Comparison of ENCODE assay signal across 16 cellular contexts in the genomic region with DNA sequence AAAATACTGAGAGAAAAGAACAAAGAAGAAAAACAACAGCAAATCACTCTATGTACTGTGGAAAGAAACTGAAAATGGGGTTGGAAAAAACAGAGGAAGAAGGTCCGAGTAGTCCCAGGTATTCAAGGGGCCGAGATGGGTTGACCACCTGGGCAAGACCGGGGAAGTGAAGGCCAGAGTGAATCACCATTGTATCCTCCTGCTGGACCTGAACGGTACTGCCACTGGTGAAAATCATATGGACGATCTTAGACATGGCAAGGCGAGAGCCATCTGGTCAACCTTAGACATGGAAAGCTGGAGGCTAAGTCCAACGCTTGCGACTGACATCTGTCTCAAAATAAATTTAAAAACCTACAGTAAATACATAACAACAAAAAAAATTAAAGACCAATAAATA. TPM values are rescaled to one million over a fixed set of nuclear protein-coding genes. Genes with fewer than 3 reads are reported as not detected.
DNase-seq lines count a peak whose midpoint lies in the region; ATAC-seq and TF ChIP-seq lines count a peak whose summit lies in the region.
"Had no signal": no experiment of that assay in that cellular context is flagged by ENCODE, and none has a peak within 500 bp of the region (broad histone marks: within the 10 kb centered on the region; RNA-seq: fewer than 3 reads in every experiment).

No MANE protein-coding gene starts in this region.

- H3K4me3 ChIP-seq in KMS-11 (IDR thresholded peaks at IDR 0.05; ENCODE audit: insufficient read depth, low read depth, low read length) (no peak overlapping the region), cardiac fibroblast (replicated peaks in 1 of 2; ENCODE audit: low read depth in 2 of 2, low read length in 2 of 2) (no peak overlapping the region)
- H3K4me3 ChIP-seq: tibial nerve had no signal

- no peaks in the 10 kb centered on the region for H3K27me3 ChIP-seq in KMS-11 (ENCODE audit: insufficient read depth, low read depth)
- H3K27me3 ChIP-seq: tibial nerve had no signal

- H3K4me2 ChIP-seq in KMS-11: no peak overlapping the region

- peaks cover 7% of the 10 kb centered on the region for H3K36me3 Mint-ChIP-seq in activated CD8-positive, alpha-beta T cell treated with anti-CD3 and anti-CD28 coated beads for 36 hours (ENCODE audit: low read depth)
- peaks cover 2% of the 10 kb centered on the region for H3K36me3 Mint-ChIP-seq in activated CD8-positive, alpha-beta T cell treated with anti-CD3 and anti-CD28 coated beads, Interleukin-2, amount 10 ng/mL, durations not matched to agents 7 days and 5 days (ENCODE audit: low read depth)
- peaks cover 25% of the 10 kb centered on the region for H3K36me3 Mint-ChIP-seq in neural crest cell (ENCODE audit: low read depth)

- no peak for ATAC-seq in activated CD8-positive, alpha-beta T cell treated with anti-CD3 and anti-CD28 coated beads for 36 hours
- ATAC-seq in activated CD8-positive, alpha-beta T cell treated with anti-CD3 and anti-CD28 coated beads, Interleukin-2, amount 10 ng/mL, durations not matched to agents 7 days and 5 days: no peak
- ATAC-seq: activated T-cell treated with anti-CD3 and anti-CD28 coated beads, Interleukin-2, amount 50 U/mL, for 4 hours had no signal

- H4K20me1 ChIP-seq in KMS-11 (ENCODE audit: insufficient read depth): no peaks in the 10 kb centered on the region

- peak; percentile 12 for TF ChIP-seq CTCF in activated CD8-positive, alpha-beta T cell treated with anti-CD3 and anti-CD28 coated beads for 36 hours (IDR thresholded peaks at IDR 0.05)
- TF ChIP-seq CTCF in KMS-11 (conservative IDR thresholded peaks at IDR 0.05; ENCODE audit: low read depth, low read length) (0 out of 2 replicates have a peak, but pooled peaks have one; percentile 18), cardiac fibroblast (IDR thresholded peaks at IDR 0.05; ENCODE audit: low read depth, low read length) (peak; percentile 49), neural crest cell (conservative IDR thresholded peaks at IDR 0.05) (peak; percentile 37)

- DNase-seq in activated CD8-positive, alpha-beta T cell treated with anti-CD3 and anti-CD28 coated beads for 36 hours: peak; percentile 16
- no peak for DNase-seq in activated CD8-positive, alpha-beta T cell treated with anti-CD3 and anti-CD28 coated beads, Interleukin-2, amount 10 ng/mL, durations not matched to agents 7 days and 5 days
- DNase-seq in cardiac fibroblast (ENCODE audit: low read depth in 2 of 2) (no peak), neural crest cell (ENCODE audit: low read depth, low spot score) (no peak), HuH-7.5 (ENCODE audit: low spot score) (no peak), kidney glomerular epithelial cell (lab: John Stamatoyannopoulos, UW) (no peak)
- no peak for DNase-seq in stimulated activated CD4-positive, alpha-beta T cell treated with anti-CD3 and anti-CD28 coated beads, Interleukin-4, amount 100 ng/mL, for 1 hour
- DNase-seq: activated naive CD8-positive, alpha-beta T cell treated with anti-CD3 and anti-CD28 coated beads, Interleukin-2, amount 10 ng/mL, durations not matched to agents 7 days and 5 days; activated T-cell treated with anti-CD3 and anti-CD28 coated beads, Interleukin-2, amount 50 U/mL, for 4 hours; head of caudate nucleus; NCI-H1694 treated with DMSO at 0.1 percent for 48 hours; NCI-H524 treated with DMSO at 0.1 percent for 48 hours; stimulated activated CD4-positive, alpha-beta T cell treated with anti-CD3 and anti-CD28 coated beads, Interleukin-4, amount 100 ng/mL, for 4 hours; T-helper 2 cell had no signal

- peaks cover 37% of the 10 kb centered on the region for H3K9me3 Mint-ChIP-seq in activated CD8-positive, alpha-beta T cell treated with anti-CD3 and anti-CD28 coated beads for 36 hours
- peaks cover 46% of the 10 kb centered on the region for H3K9me3 Mint-ChIP-seq in activated CD8-positive, alpha-beta T cell treated with anti-CD3 and anti-CD28 coated beads, Interleukin-2, amount 10 ng/mL, durations not matched to agents 7 days and 5 days (ENCODE audit: insufficient read depth)
- H3K9me3 Mint-ChIP-seq in neural crest cell: peaks cover 24% of the 10 kb centered on the region

- H3K4me1 Mint-ChIP-seq in activated CD8-positive, alpha-beta T cell treated with anti-CD3 and anti-CD28 coated beads for 36 hours (ENCODE audit: low read depth): no peaks in the 10 kb centered on the region
- no peaks in the 10 kb centered on the region for H3K4me1 Mint-ChIP-seq in activated CD8-positive, alpha-beta T cell treated with anti-CD3 and anti-CD28 coated beads, Interleukin-2, amount 10 ng/mL, durations not matched to agents 7 days and 5 days (ENCODE audit: low read depth)
- no peaks in the 10 kb centered on the region for H3K4me1 Mint-ChIP-seq in neural crest cell
- H3K4me1 Mint-ChIP-seq: activated naive CD8-positive, alpha-beta T cell treated with anti-CD3 and anti-CD28 coated beads, Interleukin-2, amount 10 ng/mL, durations not matched to agents 7 days and 5 days had no signal

- CTCF ChIA-PET in activated CD8-positive, alpha-beta T cell treated with anti-CD3 and anti-CD28 coated beads for 36 hours (lab: Charles Lee): no interaction called here
- CTCF ChIA-PET in activated CD8-positive, alpha-beta T cell treated with anti-CD3 and anti-CD28 coated beads, Interleukin-2, amount 10 ng/mL, durations not matched to agents 7 days and 5 days (lab: Charles Lee): no interaction called here

- H3K27ac Mint-ChIP-seq in activated CD8-positive, alpha-beta T cell treated with anti-CD3 and anti-CD28 coated beads for 36 hours: no peak overlapping the region
- no peak overlapping the region for H3K27ac Mint-ChIP-seq in activated CD8-positive, alpha-beta T cell treated with anti-CD3 and anti-CD28 coated beads, Interleukin-2, amount 10 ng/mL, durations not matched to agents 7 days and 5 days
- no peak overlapping the region for H3K27ac Mint-ChIP-seq in neural crest cell (ENCODE audit: unreplicated experiment)
- H3K27ac Mint-ChIP-seq: activated naive CD8-positive, alpha-beta T cell treated with anti-CD3 and anti-CD28 coated beads, Interleukin-2, amount 10 ng/mL, durations not matched to agents 7 days and 5 days had no signal

- H2AFZ ChIP-seq in KMS-11 (ENCODE audit: low read depth): no peak overlapping the region

- H3K27ac ChIP-seq in KMS-11: no peak overlapping the region
- H3K27ac ChIP-seq: tibial nerve had no signal

- no peaks in the 10 kb centered on the region for H3K4me1 ChIP-seq in KMS-11 (ENCODE audit: low read depth, poor library complexity, severe bottlenecking)
- H3K4me1 ChIP-seq: tibial nerve had no signal

- H3K27me3 Mint-ChIP-seq in activated CD8-positive, alpha-beta T cell treated with anti-CD3 and anti-CD28 coated beads for 36 hours: no peaks in the 10 kb centered on the region
- H3K27me3 Mint-ChIP-seq in activated CD8-positive, alpha-beta T cell treated with anti-CD3 and anti-CD28 coated beads, Interleukin-2, amount 10 ng/mL, durations not matched to agents 7 days and 5 days (ENCODE audit: low read depth): no peaks in the 10 kb centered on the region
- no peaks in the 10 kb centered on the region for H3K27me3 Mint-ChIP-seq in neural crest cell (ENCODE audit: low read depth)
- H3K27me3 Mint-ChIP-seq: activated naive CD8-positive, alpha-beta T cell treated with anti-CD3 and anti-CD28 coated beads, Interleukin-2, amount 10 ng/mL, durations not matched to agents 7 days and 5 days had no signal

- no peaks in the 10 kb centered on the region for H3K36me3 ChIP-seq in KMS-11 (ENCODE audit: insufficient read depth)
- H3K36me3 ChIP-seq: tibial nerve had no signal

- intact Hi-C loops in activated CD8-positive, alpha-beta T cell treated with anti-CD3 and anti-CD28 coated beads for 36 hours (cut with micrococcal nuclease): no loop called here

- no peak overlapping the region for H3K4me3 Mint-ChIP-seq in activated CD8-positive, alpha-beta T cell treated with anti-CD3 and anti-CD28 coated beads for 36 hours
- no peak overlapping the region for H3K4me3 Mint-ChIP-seq in activated CD8-positive, alpha-beta T cell treated with anti-CD3 and anti-CD28 coated beads, Interleukin-2, amount 10 ng/mL, durations not matched to agents 7 days and 5 days
- H3K4me3 Mint-ChIP-seq in neural crest cell: no peak overlapping the region
- H3K4me3 Mint-ChIP-seq: activated naive CD8-positive, alpha-beta T cell treated with anti-CD3 and anti-CD28 coated beads, Interleukin-2, amount 10 ng/mL, durations not matched to agents 7 days and 5 days; activated T-cell treated with anti-CD3 and anti-CD28 coated beads, Interleukin-2, amount 50 U/mL, for 4 hours had no signal

- no peak overlapping the region for H3K9ac ChIP-seq in KMS-11

- POLR2A ChIA-PET in activated CD8-positive, alpha-beta T cell treated with anti-CD3 and anti-CD28 coated beads for 36 hours (lab: Charles Lee): no interaction called here
- POLR2A ChIA-PET in activated CD8-positive, alpha-beta T cell treated with anti-CD3 and anti-CD28 coated beads, Interleukin-2, amount 10 ng/mL, durations not matched to agents 7 days and 5 days (lab: Charles Lee): no interaction called here

- no peaks in the 10 kb centered on the region for H3K79me2 ChIP-seq in KMS-11 (ENCODE audit: insufficient read depth, low read depth)

RNA-seq across cellular contexts. Expression of gene ZNF91, which starts 44.4 kb away (rescaled TPM):
- total RNA-seq in activated CD8-positive, alpha-beta T cell treated with anti-CD3 and anti-CD28 coated beads for 36 hours: 10 to 100 TPM; 35.8 to 38.2 TPM
- total RNA-seq in activated CD8-positive, alpha-beta T cell treated with anti-CD3 and anti-CD28 coated beads, Interleukin-2, amount 10 ng/mL, durations not matched to agents 7 days and 5 days: 10 to 100 TPM; 32.0 to 35.8 TPM
- 73.7 and 78.1 TPM in 2 replicates for total RNA-seq in neural crest cell
